34 cellular contexts compared by ENCODE assay signal in the genomic region with DNA sequence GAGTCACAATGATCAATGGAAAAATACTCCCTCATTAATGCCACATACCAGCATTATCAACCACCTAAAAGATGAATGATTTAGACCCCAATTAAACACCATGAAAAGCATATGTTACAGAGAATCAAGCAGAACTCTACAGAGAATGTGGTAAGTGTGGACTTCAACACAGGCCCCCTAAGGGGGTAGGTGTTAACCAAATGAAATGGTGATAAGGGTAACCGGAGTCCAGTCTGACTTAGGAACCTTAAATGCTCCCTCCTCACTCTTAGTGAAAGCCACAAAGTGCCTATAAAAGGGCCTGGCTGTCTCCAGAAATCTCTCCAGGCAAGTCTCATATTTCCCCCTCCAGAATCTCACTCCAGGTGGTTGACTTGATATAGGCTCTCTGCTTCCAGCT.
"Had no signal": no experiment of that assay in that cellular context is flagged by ENCODE, and none has a peak within 500 bp of the region (broad histone marks: within the 10 kb centered on the region; RNA-seq: fewer than 3 reads in every experiment).

No MANE protein-coding gene starts in this region.

- DNase-seq: activated B cell treated with CpG ODN at 0.5 μM for 24 hours; activated CD4-positive, alpha-beta memory T cell treated with anti-CD3 and anti-CD28 coated beads for 36 hours; activated CD4-positive, alpha-beta T cell treated with anti-CD3 and anti-CD28 coated beads for 4 hours; activated CD4-positive, alpha-beta T cell treated with anti-CD3 and anti-CD28 coated beads, Interleukin-2, amount 50 U/mL, for 1 hour; activated CD4-positive, CD25-positive, alpha-beta regulatory T cell treated with anti-CD3 and anti-CD28 coated beads, Interleukin-2, amount 50 U/mL, for 72 hours; activated CD8-positive, alpha-beta memory T cell treated with anti-CD3 and anti-CD28 coated beads, Interleukin-2, amount 50 U/mL, for 4 hours; activated effector memory CD4-positive, alpha-beta T cell treated with Interleukin-2 at 50 U/mL for 16 hours; activated naive CD4-positive, alpha-beta T cell treated with anti-CD3 and anti-CD28 coated beads, Interleukin-2, amount 50 U/mL, for 16 hours; activated naive CD8-positive, alpha-beta T cell treated with anti-CD3 and anti-CD28 coated beads, Interleukin-2, amount 10 ng/mL, durations not matched to agents 7 days and 5 days; activated T-cell treated with anti-CD3 and anti-CD28 coated beads for 4 hours; activated T-cell treated with anti-CD3 and anti-CD28 coated beads, Interleukin-2, amount 50 U/mL, for 48 hours; body of pancreas; cerebellar nuclear complex; Kasumi-1; KG1; MG63; NCI-H1048; NCI-H1105 treated with DMSO at 0.1 percent for 48 hours; NCI-H1436; NCI-H1694; NCI-H2029; NCI-H345; NCI-H526; NCI-H748 treated with DMSO at 0.1 percent for 48 hours; NK-92 treated with Interleukin-12 subunit alpha and Interleukin-12 subunit beta, amount 100 ng/mL, for 24 hours; PC-3; Peyer's patch; RPMI8226; SHP77 treated with DMSO at 0.1 percent for 48 hours; T-helper 1 cell; T-helper 2 cell; T-helper 9 cell had no signal

- H3K4me1 Mint-ChIP-seq: activated B cell treated with CpG ODN at 0.5 μM for 24 hours; activated naive CD8-positive, alpha-beta T cell treated with anti-CD3 and anti-CD28 coated beads, Interleukin-2, amount 10 ng/mL, durations not matched to agents 7 days and 5 days had no signal

- H3K36me3 Mint-ChIP-seq: activated CD4-positive, alpha-beta memory T cell treated with anti-CD3 and anti-CD28 coated beads for 36 hours; activated naive CD8-positive, alpha-beta T cell treated with anti-CD3 and anti-CD28 coated beads, Interleukin-2, amount 10 ng/mL, durations not matched to agents 7 days and 5 days had no signal

- H3K4me3 ChIP-seq: body of pancreas, breast epithelium, MG63, Peyer's patch had no signal

- H3K4me1 ChIP-seq: body of pancreas, breast epithelium, Peyer's patch had no signal

- H3K4me3 Mint-ChIP-seq: activated B cell treated with CpG ODN at 0.5 μM for 24 hours; activated CD4-positive, alpha-beta memory T cell treated with anti-CD3 and anti-CD28 coated beads for 36 hours; activated naive CD8-positive, alpha-beta T cell treated with anti-CD3 and anti-CD28 coated beads, Interleukin-2, amount 10 ng/mL, durations not matched to agents 7 days and 5 days had no signal

- H3K36me3 ChIP-seq: breast epithelium, MG63, Peyer's patch had no signal

- H3K9me3 Mint-ChIP-seq: activated CD4-positive, alpha-beta memory T cell treated with anti-CD3 and anti-CD28 coated beads for 36 hours; activated naive CD8-positive, alpha-beta T cell treated with anti-CD3 and anti-CD28 coated beads, Interleukin-2, amount 10 ng/mL, durations not matched to agents 7 days and 5 days had no signal

- H3K27ac ChIP-seq: body of pancreas, breast epithelium, Peyer's patch, VCaP had no signal

- H3K9me3 ChIP-seq: body of pancreas, breast epithelium, MG63, Peyer's patch had no signal

- H3K27ac Mint-ChIP-seq: activated B cell treated with CpG ODN at 0.5 μM for 24 hours; activated CD4-positive, alpha-beta memory T cell treated with anti-CD3 and anti-CD28 coated beads for 36 hours; activated naive CD8-positive, alpha-beta T cell treated with anti-CD3 and anti-CD28 coated beads, Interleukin-2, amount 10 ng/mL, durations not matched to agents 7 days and 5 days had no signal
